34 cellular contexts compared by ENCODE assay signal in the genomic region with DNA sequence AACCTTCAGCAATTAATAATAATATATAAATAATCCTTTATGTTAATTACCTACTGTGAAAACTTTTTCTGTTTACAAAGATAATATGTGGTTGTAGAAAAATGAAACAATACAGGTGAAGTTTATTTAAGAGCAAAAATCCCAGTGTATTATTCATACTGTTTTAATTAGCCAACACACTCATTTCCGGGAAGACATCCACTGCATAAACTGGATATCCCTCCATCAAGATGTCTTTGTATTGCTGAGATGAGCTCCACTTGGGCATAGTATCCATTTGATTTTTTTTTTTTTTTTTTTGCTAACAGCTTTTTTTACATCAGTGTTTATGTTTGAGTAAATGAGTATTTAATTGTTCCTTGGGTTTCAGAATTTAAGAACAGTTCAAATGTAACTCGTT.
"Had no signal": no experiment of that assay in that cellular context is flagged by ENCODE, and none has a peak within 500 bp of the region (broad histone marks: within the 10 kb centered on the region; RNA-seq: fewer than 3 reads in every experiment).

No MANE protein-coding gene starts in this region.

- H3K4me2 ChIP-seq: neural progenitor cell had no signal

- H3K4me1 ChIP-seq: gastrocnemius medialis, lower lobe of right lung, parathyroid adenoma, thyroid gland, vagina had no signal

- H3K79me2 ChIP-seq: parathyroid adenoma had no signal

- H3K4me3 ChIP-seq: coronary artery, gastrocnemius medialis, left lung, lower lobe of right lung, neural progenitor cell, psoas muscle, sigmoid colon, stomach, thyroid gland, upper lobe of left lung, vagina had no signal

- ATAC-seq: activated CD4-positive, CD25-positive, alpha-beta regulatory T cell treated with anti-CD3 and anti-CD28 coated beads, Interleukin-2, amount 50 U/mL, for 24 hours; gastrocnemius medialis; left lung; lower lobe of right lung; natural killer cell; stimulated activated naive B cell treated with anti-CD40 and anti-IgM and Interleukin-4, amounts not matched to agents 10 μg/mL and 1 μg/mL and 100 μg/mL, for 72 hours had no signal

- H3K27ac ChIP-seq: brain microvascular endothelial cell, coronary artery, left lung, lower lobe of right lung, neural progenitor cell, parathyroid adenoma, psoas muscle, thyroid gland, vagina, WERI-Rb-1 had no signal

- DNase-seq: activated CD4-positive, alpha-beta T cell treated with anti-CD3 and anti-CD28 coated beads for 48 hours; activated CD4-positive, alpha-beta T cell treated with anti-CD3 and anti-CD28 coated beads, Interleukin-2, amount 50 U/mL, for 48 hours; activated CD8-positive, alpha-beta memory T cell treated with anti-CD3 and anti-CD28 coated beads for 24 hours; activated effector memory CD4-positive, alpha-beta T cell treated with Interleukin-2 at 50 U/mL for 16 hours; activated naive CD4-positive, alpha-beta T cell treated with anti-CD3 and anti-CD28 coated beads for 36 hours; activated naive CD8-positive, alpha-beta T cell treated with anti-CD3 and anti-CD28 coated beads, Interleukin-2, amount 10 ng/mL, durations not matched to agents 7 days and 5 days; amniotic stem cell; brain microvascular endothelial cell; dorsolateral prefrontal cortex; effector memory CD4-positive, alpha-beta T cell; erythroblast; gastrocnemius medialis; glutamatergic neuron; left lung; lower lobe of right lung; mesendoderm; natural killer cell; occipital lobe; psoas muscle; sigmoid colon; stimulated activated CD4-positive, alpha-beta T cell treated with anti-CD3 and anti-CD28 coated beads, Interleukin-4, amount 100 ng/mL, for 4 hours; stimulated activated naive B cell treated with anti-CD40 and anti-IgM and Interleukin-4, amounts not matched to agents 10 μg/mL and 1 μg/mL and 100 μg/mL, for 72 hours; stomach; T1000; thyroid gland; upper lobe of left lung; WERI-Rb-1 had no signal

- H3K27me3 ChIP-seq: brain microvascular endothelial cell, dorsolateral prefrontal cortex, gastrocnemius medialis, left lung, neural progenitor cell, sigmoid colon, stomach, thyroid gland, upper lobe of left lung, vagina had no signal

- FAIRE-seq: islet of Langerhans, small intestine had no signal

- H3K9me3 ChIP-seq: gastrocnemius medialis, left lung, lower lobe of right lung, psoas muscle, sigmoid colon, stomach, thyroid gland, upper lobe of left lung, vagina had no signal

- H2AFZ ChIP-seq: neural progenitor cell, parathyroid adenoma had no signal

- H3K9ac ChIP-seq: neural progenitor cell, parathyroid adenoma had no signal
